20 cellular contexts compared by ENCODE assay signal in the genomic region with DNA sequence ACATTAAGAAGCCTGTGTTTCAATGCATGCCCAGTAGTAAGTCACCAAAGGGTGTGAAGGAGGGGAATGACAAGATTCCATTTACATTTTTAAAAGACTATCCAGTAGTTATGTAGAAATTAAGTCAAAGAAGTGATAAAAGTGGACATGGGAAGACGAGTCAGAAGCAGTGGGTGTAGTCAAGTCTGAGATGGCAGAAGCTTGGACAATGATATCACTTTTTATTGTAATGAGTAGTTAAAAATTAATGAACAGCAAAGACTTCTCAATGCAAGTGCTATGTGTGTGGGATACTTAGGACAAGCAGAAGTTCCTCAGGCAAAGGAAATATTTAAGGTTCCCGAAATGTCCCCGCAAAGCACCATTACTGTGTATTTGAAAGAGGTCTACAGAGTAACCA.
"Had no signal": no experiment of that assay in that cellular context is flagged by ENCODE, and none has a peak within 500 bp of the region (broad histone marks: within the 10 kb centered on the region; RNA-seq: fewer than 3 reads in every experiment).

No MANE protein-coding gene starts in this region.

- H3K9ac ChIP-seq: neural progenitor cell had no signal

- H3K4me3 ChIP-seq: breast epithelium, gastroesophageal sphincter, heart right ventricle, lower lobe of right lung, neural progenitor cell, prostate gland, right atrium auricular region, tibial artery had no signal

- H3K27me3 ChIP-seq: breast epithelium, gastroesophageal sphincter, heart right ventricle, neural progenitor cell, right atrium auricular region, tibial artery had no signal

- H3K4me1 ChIP-seq: breast epithelium, lower lobe of right lung, neural progenitor cell, prostate gland had no signal

- ATAC-seq: esophagus mucosa; gastroesophageal sphincter; heart right ventricle; left lobe of liver; lower lobe of right lung; naive thymus-derived CD4-positive, alpha-beta T cell; stimulated activated naive CD8-positive, alpha-beta T cell treated with anti-CD3 and anti-CD28 coated beads, Interleukin-15, Interleukin-2, amounts not matched to agents 100 U/mL and 50 U/mL, for 24 hours had no signal

- H3K27me3 Mint-ChIP-seq: central memory CD8-positive, alpha-beta T cell; naive thymus-derived CD4-positive, alpha-beta T cell had no signal

- H3K9me3 Mint-ChIP-seq: activated naive CD8-positive, alpha-beta T cell treated with anti-CD3 and anti-CD28 coated beads for 36 hours; central memory CD8-positive, alpha-beta T cell; naive thymus-derived CD4-positive, alpha-beta T cell; neural progenitor cell had no signal

- H3K4me1 Mint-ChIP-seq: activated naive CD8-positive, alpha-beta T cell treated with anti-CD3 and anti-CD28 coated beads for 36 hours; central memory CD8-positive, alpha-beta T cell; naive thymus-derived CD4-positive, alpha-beta T cell had no signal

- H3K27ac Mint-ChIP-seq: activated naive CD8-positive, alpha-beta T cell treated with anti-CD3 and anti-CD28 coated beads for 36 hours; naive thymus-derived CD4-positive, alpha-beta T cell; neural progenitor cell had no signal

- H3K36me3 ChIP-seq: breast epithelium, prostate gland had no signal

- H3K4me2 ChIP-seq: neural progenitor cell had no signal

- H3K4me3 Mint-ChIP-seq: activated naive CD8-positive, alpha-beta T cell treated with anti-CD3 and anti-CD28 coated beads for 36 hours; central memory CD8-positive, alpha-beta T cell; naive thymus-derived CD4-positive, alpha-beta T cell; neural progenitor cell had no signal

- DNase-seq: activated CD4-positive, alpha-beta T cell treated with anti-CD3 and anti-CD28 coated beads, Interleukin-2, amount 50 U/mL, for 4 hours; activated naive CD4-positive, alpha-beta T cell treated with Interleukin-2 at 50 U/mL for 16 hours; activated naive CD8-positive, alpha-beta T cell treated with anti-CD3 and anti-CD28 coated beads for 36 hours; activated T-cell treated with anti-CD3 and anti-CD28 coated beads, Interleukin-2, amount 50 U/mL, for 48 hours; effector memory CD4-positive, alpha-beta T cell; heart right ventricle; islet precursor cell; lower lobe of right lung; naive thymus-derived CD4-positive, alpha-beta T cell; stimulated activated CD4-positive, alpha-beta T cell treated with anti-CD3 and anti-CD28 coated beads, Interleukin-4, amount 100 ng/mL, for 24 hours; stimulated activated naive CD8-positive, alpha-beta T cell treated with anti-CD3 and anti-CD28 coated beads, Interleukin-15, Interleukin-2, amounts not matched to agents 100 U/mL and 50 U/mL, for 24 hours; tibial artery had no signal

- H3K36me3 Mint-ChIP-seq: activated naive CD8-positive, alpha-beta T cell treated with anti-CD3 and anti-CD28 coated beads for 36 hours had no signal

- H2AFZ ChIP-seq: neural progenitor cell had no signal

- H3K9me3 ChIP-seq: breast epithelium, gastroesophageal sphincter, heart right ventricle, lower lobe of right lung, prostate gland, right atrium auricular region, tibial artery had no signal

- H3K27ac ChIP-seq: breast epithelium, gastroesophageal sphincter, heart right ventricle, lower lobe of right lung, neural progenitor cell, prostate gland, right atrium auricular region, tibial artery had no signal
